27 cellular contexts compared by ENCODE assay signal in the genomic region with DNA sequence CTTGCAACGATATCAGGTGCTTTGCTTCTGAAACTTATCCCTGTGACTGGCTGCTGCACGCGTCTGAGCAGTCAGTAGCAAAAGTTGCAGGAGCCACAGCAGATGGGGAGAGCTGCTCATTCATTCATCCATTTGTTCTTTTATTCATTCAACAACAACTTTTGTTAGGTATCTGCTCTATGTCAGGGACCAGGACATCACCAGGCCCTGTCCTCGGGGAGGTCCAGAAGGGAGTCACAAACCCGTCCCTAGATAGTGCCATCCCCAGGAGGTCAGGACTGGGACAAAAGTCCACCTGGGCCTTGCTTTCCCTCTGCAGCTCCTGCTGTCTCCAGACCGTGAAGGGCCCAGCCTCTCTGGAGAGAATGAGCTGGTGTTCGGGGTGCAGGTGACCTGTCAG. TPM values are rescaled to one million over a fixed set of nuclear protein-coding genes. Genes with fewer than 3 reads are reported as not detected.
DNase-seq lines count a peak whose midpoint lies in the region; ATAC-seq and TF ChIP-seq lines count a peak whose summit lies in the region.
"Had no signal": no experiment of that assay in that cellular context is flagged by ENCODE, and none has a peak within 500 bp of the region (broad histone marks: within the 10 kb centered on the region; RNA-seq: fewer than 3 reads in every experiment).

No MANE protein-coding gene starts in this region.

- no peak for ATAC-seq in body of pancreas
- ATAC-seq in HG02852 (IDR thresholded peaks at IDR 0.05; ENCODE audit: unreplicated experiment), result no peak
- no peak for ATAC-seq in lower lobe of right lung
- ATAC-seq: gastroesophageal sphincter, left ventricle myocardium superior had no signal

- intact Hi-C loops in CD4-positive, alpha-beta memory T cell (cut with micrococcal nuclease), result no loop called here
- intact Hi-C loops in activated CD4-positive, alpha-beta memory T cell treated with anti-CD3 and anti-CD28 coated beads for 36 hours (cut with micrococcal nuclease), result no loop called here
- intact Hi-C loops in body of pancreas (cut with DNase I), result no loop called here
- intact Hi-C loops in lower lobe of right lung (cut with DNase I), result no loop called here

- TF ChIP-seq CTCF in mesothelial cell of epicardium (IDR thresholded peaks at IDR 0.05; ENCODE audit: unreplicated experiment) (no peak), body of pancreas (IDR thresholded peaks at IDR 0.05) (no peak), lower lobe of right lung (IDR thresholded peaks at IDR 0.05) (no peak)

- no peaks in the 10 kb centered on the region for H3K9me3 ChIP-seq in BLaER1
- H3K9me3 ChIP-seq in CD4-positive, alpha-beta memory T cell (ENCODE audit: control insufficient read depth in 1 of 2, low read length in 2 of 2), result no peaks in the 10 kb centered on the region
- H3K9me3 ChIP-seq in body of pancreas, result no peaks in the 10 kb centered on the region
- H3K9me3 ChIP-seq in lower lobe of right lung, result no peaks in the 10 kb centered on the region
- H3K9me3 ChIP-seq: gastroesophageal sphincter, SK-N-SH had no signal

- no peaks in the 10 kb centered on the region for H3K27me3 ChIP-seq in BLaER1
- H3K27me3 ChIP-seq in CD4-positive, alpha-beta memory T cell (ENCODE audit: insufficient read depth, low read length), result no peaks in the 10 kb centered on the region
- no peaks in the 10 kb centered on the region for H3K27me3 ChIP-seq in body of pancreas
- H3K27me3 ChIP-seq in lower lobe of right lung (ENCODE audit: low read depth), result no peaks in the 10 kb centered on the region
- H3K27me3 ChIP-seq: gastroesophageal sphincter had no signal

- CTCF ChIA-PET in CD4-positive, alpha-beta memory T cell (lab: Charles Lee; ENCODE audit: partially characterized antibody), result no interaction called here
- CTCF ChIA-PET in activated CD4-positive, alpha-beta memory T cell treated with anti-CD3 and anti-CD28 coated beads for 36 hours (lab: Charles Lee), result no interaction called here

- no peak overlapping the region for H3K4me2 ChIP-seq in BLaER1
- H3K4me2 ChIP-seq: SK-N-SH had no signal

- no peak overlapping the region for H3K9ac ChIP-seq in BLaER1
- H3K9ac ChIP-seq: SK-N-SH had no signal

- TF ChIP-seq POLR2A in body of pancreas (IDR thresholded peaks at IDR 0.05), result no peak

- POLR2A ChIA-PET in CD4-positive, alpha-beta memory T cell (lab: Charles Lee; ENCODE audit: partially characterized antibody), result interaction anchor here (1.4 kb wide), 1 partner anchor 38 kb away, joined by 3 read pairs; no protein-coding TSS in a partner anchor
- POLR2A ChIA-PET in activated CD4-positive, alpha-beta memory T cell treated with anti-CD3 and anti-CD28 coated beads for 36 hours (lab: Charles Lee), result no interaction called here

- 68 to 89% methylated on average over 5 of the region's 7 CpGs for WGBS in body of pancreas, 2 donors

- H3K4me3 ChIP-seq in BLaER1, result no peak overlapping the region
- no peak overlapping the region for H3K4me3 ChIP-seq in CD4-positive, alpha-beta memory T cell (ENCODE audit: low read length in 2 of 2)
- no peak overlapping the region for H3K4me3 ChIP-seq in body of pancreas
- no peak overlapping the region for H3K4me3 ChIP-seq in lower lobe of right lung
- H3K4me3 ChIP-seq: gastroesophageal sphincter had no signal

- H3K36me3 ChIP-seq in BLaER1, result peaks cover 55% of the 10 kb centered on the region
- peaks cover 8% of the 10 kb centered on the region for H3K36me3 ChIP-seq in CD4-positive, alpha-beta memory T cell (ENCODE audit: insufficient read depth, low read length)
- no peaks in the 10 kb centered on the region for H3K36me3 ChIP-seq in body of pancreas (replicated peaks in 1 of 2; ENCODE audit: insufficient read depth in 1 of 2, low read depth in 2 of 2)
- peaks cover 13% of the 10 kb centered on the region for H3K36me3 ChIP-seq in lower lobe of right lung

- H3K9me3 Mint-ChIP-seq in CD4-positive, alpha-beta memory T cell, result no peaks in the 10 kb centered on the region
- H3K9me3 Mint-ChIP-seq in activated CD4-positive, alpha-beta memory T cell treated with anti-CD3 and anti-CD28 coated beads for 36 hours, result no peaks in the 10 kb centered on the region
- no peaks in the 10 kb centered on the region for H3K9me3 Mint-ChIP-seq in mesothelial cell of epicardium
- H3K9me3 Mint-ChIP-seq: dendritic cell treated with granulocyte-macrophage colony-stimulating factor and Interleukin-4, amounts not matched to agents 40 ng/mL and 50 ng/mL, for 4 days; H9 had no signal

- peaks cover 38% of the 10 kb centered on the region for H3K4me1 ChIP-seq in BLaER1
- H3K4me1 ChIP-seq in CD4-positive, alpha-beta memory T cell (ENCODE audit: insufficient read depth, low read length), result peaks cover 15% of the 10 kb centered on the region
- H3K4me1 ChIP-seq in body of pancreas, result peaks cover 14% of the 10 kb centered on the region
- peaks cover 17% of the 10 kb centered on the region for H3K4me1 ChIP-seq in lower lobe of right lung

- DNase-seq in CD4-positive, alpha-beta memory T cell, result no peak
- DNase-seq in activated CD4-positive, alpha-beta memory T cell treated with anti-CD3 and anti-CD28 coated beads for 36 hours, result no peak
- DNase-seq in mesothelial cell of epicardium (ENCODE audit: low spot score in 2 of 2, unreplicated experiment in 2 of 2), result no peak
- DNase-seq in H4 (ENCODE audit: low spot score), result no peak
- DNase-seq in body of pancreas, result no peak
- no peak for DNase-seq in lower lobe of right lung
- DNase-seq: activated CD4-positive, alpha-beta T cell treated with anti-CD3 and anti-CD28 coated beads, Interleukin-2, amount 50 U/mL, for 48 hours; activated gamma-delta T cell treated with Interleukin-2 at 50 U/mL for 16 hours; activated T-cell treated with anti-CD3 and anti-CD28 coated beads, Interleukin-2, amount 50 U/mL, for 1 hour; DMS53; GDM1; IMR-90; left ventricle myocardium superior; NCI-H1105; NCI-H1930; NCI-H345; NCI-H748 treated with DMSO at 0.1 percent for 48 hours; SK-N-SH; T1000; trophoblast cell had no signal

- H4K20me1 ChIP-seq in BLaER1, result peaks cover 34% of the 10 kb centered on the region

- H3K27ac Mint-ChIP-seq in CD4-positive, alpha-beta memory T cell, result peak overlapping the region in 1 of 7 donors; percentile 80
- H3K27ac Mint-ChIP-seq in activated CD4-positive, alpha-beta memory T cell treated with anti-CD3 and anti-CD28 coated beads for 36 hours, result no peak overlapping the region
- no peak overlapping the region for H3K27ac Mint-ChIP-seq in mesothelial cell of epicardium
- H3K27ac Mint-ChIP-seq: dendritic cell treated with granulocyte-macrophage colony-stimulating factor and Interleukin-4, amounts not matched to agents 40 ng/mL and 50 ng/mL, for 4 days had no signal

- H3K36me3 Mint-ChIP-seq in CD4-positive, alpha-beta memory T cell, result peaks cover 3 to 21% of the 10 kb centered on the region in 2 donors
- peaks cover 3% of the 10 kb centered on the region for H3K36me3 Mint-ChIP-seq in activated CD4-positive, alpha-beta memory T cell treated with anti-CD3 and anti-CD28 coated beads for 36 hours
- H3K36me3 Mint-ChIP-seq in mesothelial cell of epicardium, result peaks cover 12% of the 10 kb centered on the region

- peaks cover 11 to 36% (median 20%) of the 10 kb centered on the region in 4 donors for H3K4me1 Mint-ChIP-seq in CD4-positive, alpha-beta memory T cell
- H3K4me1 Mint-ChIP-seq in activated CD4-positive, alpha-beta memory T cell treated with anti-CD3 and anti-CD28 coated beads for 36 hours (ENCODE audit: low read depth), result peaks cover 15% of the 10 kb centered on the region
- H3K4me1 Mint-ChIP-seq in mesothelial cell of epicardium, result peaks cover 19% of the 10 kb centered on the region

- peak overlapping the region in 5 of 8 donors; percentile 15 to 54 (median 35) for H3K4me3 Mint-ChIP-seq in CD4-positive, alpha-beta memory T cell
- peak overlapping the region; percentile 23 for H3K4me3 Mint-ChIP-seq in activated CD4-positive, alpha-beta memory T cell treated with anti-CD3 and anti-CD28 coated beads for 36 hours
- peak overlapping the region; percentile 44 for H3K4me3 Mint-ChIP-seq in mesothelial cell of epicardium
- H3K4me3 Mint-ChIP-seq: dendritic cell treated with granulocyte-macrophage colony-stimulating factor and Interleukin-4, amounts not matched to agents 40 ng/mL and 50 ng/mL, for 4 days had no signal

- H3K27ac ChIP-seq in BLaER1 (peak overlapping the region; percentile 3; the same call in 1 of the 2 replicates), body of pancreas (no peak overlapping the region), lower lobe of right lung (no peak overlapping the region)
- no peak overlapping the region for H3K27ac ChIP-seq in CD4-positive, alpha-beta memory T cell (ENCODE audit: low read depth, low read length)
- H3K27ac ChIP-seq: gastroesophageal sphincter, RWPE1 had no signal

- H3K27me3 Mint-ChIP-seq in CD4-positive, alpha-beta memory T cell, result no peaks in the 10 kb centered on the region
- H3K27me3 Mint-ChIP-seq in activated CD4-positive, alpha-beta memory T cell treated with anti-CD3 and anti-CD28 coated beads for 36 hours, result no peaks in the 10 kb centered on the region
- no peaks in the 10 kb centered on the region for H3K27me3 Mint-ChIP-seq in mesothelial cell of epicardium (ENCODE audit: low read depth)

RNA-seq across cellular contexts. Expression of gene ARHGAP33, which starts 2.6 kb away (rescaled TPM):
- total RNA-seq in CD4-positive, alpha-beta memory T cell, result 10 to 100 TPM; 15.8 to 19.4 TPM
- polyA plus RNA-seq in CD4-positive, alpha-beta memory T cell, result under 1 TPM in 1 of 2 donors, not detected in 1; 0.29 TPM
- 10 to 100 TPM; 35.0 to 39.3 TPM for total RNA-seq in activated CD4-positive, alpha-beta memory T cell treated with anti-CD3 and anti-CD28 coated beads for 36 hours
- total RNA-seq in mesothelial cell of epicardium (74.0 to 79.9 TPM (median 75.4 TPM) in 3 replicates), body of pancreas (10 to 100 TPM in 1 of 2 donors, 1 to 10 TPM in 1; 8.6 to 71.5 TPM), lower lobe of right lung (13.1 TPM)
- total RNA-seq in H4 (2014; rRNA removed; shearing (Covaris generic)), result 1.5 and 2.2 TPM in 2 replicates

RNA-seq across cellular contexts. Expression of gene PROSER3, which starts 20.0 kb away (rescaled TPM):
- total RNA-seq in CD4-positive, alpha-beta memory T cell, result 10 to 100 TPM; 45.1 to 46.5 TPM
- 10 to 100 TPM in 1 of 2 donors, 1 to 10 TPM in 1; 2.0 to 11.8 TPM for polyA plus RNA-seq in CD4-positive, alpha-beta memory T cell
- total RNA-seq in activated CD4-positive, alpha-beta memory T cell treated with anti-CD3 and anti-CD28 coated beads for 36 hours, result 10 to 100 TPM; 38.4 to 40.0 TPM
- total RNA-seq in mesothelial cell of epicardium (45.1 to 50.5 TPM (median 46.6 TPM) in 3 replicates), body of pancreas (10 to 100 TPM in 1 of 2 donors, 1 to 10 TPM in 1; 7.3 to 14.2 TPM), lower lobe of right lung (20.8 TPM)
- total RNA-seq in H4 (2014; rRNA removed; shearing (Covaris generic)), result 9.6 and 15.3 TPM in 2 replicates

RNA-seq across cellular contexts. Expression of gene HSPB6, which starts 21.1 kb away (rescaled TPM):
- not detected for total RNA-seq in CD4-positive, alpha-beta memory T cell
- polyA plus RNA-seq in CD4-positive, alpha-beta memory T cell, result not detected
- total RNA-seq in activated CD4-positive, alpha-beta memory T cell treated with anti-CD3 and anti-CD28 coated beads for 36 hours, result under 1 TPM; 0.36 to 0.53 TPM
- total RNA-seq in mesothelial cell of epicardium (18.8 to 21.7 TPM (median 20.3 TPM) in 3 replicates), body of pancreas (100 to 1,000 TPM in 1 of 2 donors, 10 to 100 TPM in 1; 35.0 to 117 TPM), lower lobe of right lung (29.4 TPM)
- total RNA-seq in H4 (2014; rRNA removed; shearing (Covaris generic)), result not detected in 2 replicates
- total RNA-seq: mononuclear cell had no signal

RNA-seq across cellular contexts. Expression of gene LIN37, which starts 29.6 kb away (rescaled TPM):
- total RNA-seq in CD4-positive, alpha-beta memory T cell, result 10 to 100 TPM; 26.3 to 29.4 TPM
- polyA plus RNA-seq in CD4-positive, alpha-beta memory T cell, result 10 to 100 TPM in 1 of 2 donors, 1 to 10 TPM in 1; 8.3 to 13.3 TPM
- 1 to 10 TPM; 7.5 TPM for total RNA-seq in activated CD4-positive, alpha-beta memory T cell treated with anti-CD3 and anti-CD28 coated beads for 36 hours
- total RNA-seq in mesothelial cell of epicardium, result 11.8 to 12.9 TPM (median 12.0 TPM) in 3 replicates
- total RNA-seq in H4 (2014; rRNA removed; shearing (Covaris generic)), result 11.5 and 15.5 TPM in 2 replicates
- total RNA-seq in body of pancreas, result 1 to 10 TPM; 6.7 to 7.6 TPM
- 7.2 TPM for total RNA-seq in lower lobe of right lung

RNA-seq across cellular contexts. Expression of gene PSENEN, which starts 32.5 kb away (rescaled TPM):
- total RNA-seq in CD4-positive, alpha-beta memory T cell, result 10 to 100 TPM; 27.2 TPM
- polyA plus RNA-seq in CD4-positive, alpha-beta memory T cell, result 10 to 100 TPM; 84.6 to 89.9 TPM
- total RNA-seq in activated CD4-positive, alpha-beta memory T cell treated with anti-CD3 and anti-CD28 coated beads for 36 hours, result 10 to 100 TPM; 46.7 to 47.9 TPM
- total RNA-seq in mesothelial cell of epicardium, result 45.2 to 54.9 TPM (median 45.7 TPM) in 3 replicates
- 91.4 and 100 TPM in 2 replicates for total RNA-seq in H4 (2014; rRNA removed; shearing (Covaris generic))
- 10 to 100 TPM; 10.6 to 21.1 TPM for total RNA-seq in body of pancreas
- total RNA-seq in lower lobe of right lung, result 60.0 TPM

Comparison
In these comparisons a context has a peak if more than half of its experiments do, and no peak if none do; other contexts are left out.
1. RNA of gene HSPB6, which starts 21.1 kb away (total RNA-seq): 35.0 to 117 TPM in body of pancreas, 29.4 TPM in lower lobe of right lung (single experiment) and 18.8 to 21.7 TPM in mesothelial cell of epicardium; 0.36 to 0.53 TPM in activated CD4-positive, alpha-beta memory T cell treated with anti-CD3 and anti-CD28 coated beads for 36 hours, not detected in CD4-positive, alpha-beta memory T cell and not detected in H4; every median in the first group is over 10 times any median in the second.
2. Peak in every context shown above with its lines, with median percentiles within 50 percentile points of each other: H3K4me3 Mint-ChIP-seq.